1 cellular context compared by ENCODE assay signal in the genomic region with DNA sequence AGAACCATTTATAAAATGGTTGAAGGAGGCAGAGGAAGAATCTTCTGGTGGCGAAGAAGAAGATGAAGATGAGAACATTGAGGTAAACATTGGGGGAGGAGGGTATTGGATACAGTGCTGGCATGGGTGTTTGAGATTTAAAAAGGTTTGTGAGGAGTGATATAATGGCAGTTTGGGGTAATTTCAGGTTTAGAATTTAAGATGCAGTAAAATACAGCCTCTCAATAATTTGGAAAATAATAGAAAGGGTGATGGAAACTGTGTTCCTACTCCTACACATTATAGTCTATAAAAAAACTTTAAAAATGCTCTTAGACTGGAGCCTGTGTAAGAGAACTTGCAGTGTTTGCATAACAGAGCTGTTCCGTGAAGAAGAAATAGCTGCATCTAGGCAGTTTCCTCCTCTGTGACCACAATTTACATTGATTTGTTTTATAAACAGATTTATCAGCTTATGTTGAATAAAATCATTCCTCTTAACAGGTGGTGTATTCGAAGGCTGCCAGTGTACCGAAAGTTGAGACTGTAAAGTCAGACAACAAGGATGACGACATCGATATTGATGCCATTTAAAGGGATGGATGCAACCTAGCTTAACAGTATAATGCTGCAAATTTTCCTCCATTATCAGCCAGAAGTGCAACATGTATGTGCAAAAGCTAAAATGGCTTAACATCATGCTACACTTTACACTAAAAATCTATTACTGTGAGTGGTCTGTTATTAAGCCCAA.
A peak's percentile ranks its signal among the peaks of the same experiment; 100 is the strongest.
TF ChIP-seq lines count a peak whose summit lies in the region.

No MANE protein-coding gene starts in this region.

TF ChIP-seq in HEK293, 187 proteins besides CTCF, POLR2A, EP300 and RAD21 (continued from another document):
- peak; percentile 33; the same call in 1 of the 2 replicates for TF ChIP-seq SCRT2 (tag by site-specific recombination; IDR thresholded peaks at IDR 0.05)
- TF ChIP-seq SCRT1 (tag by site-specific recombination; IDR thresholded peaks at IDR 0.05; ENCODE audit: borderline replicate concordance) = no peak
- no peak for TF ChIP-seq OVOL3 (tag by site-specific recombination; IDR thresholded peaks at IDR 0.05)
- no peak for TF ChIP-seq ZNF133 (tag by site-specific recombination; IDR thresholded peaks at IDR 0.05)
- TF ChIP-seq ZNF654 (tag by site-specific recombination; IDR thresholded peaks at IDR 0.05; ENCODE audit: low read depth) = no peak
- TF ChIP-seq, protein P1, sequence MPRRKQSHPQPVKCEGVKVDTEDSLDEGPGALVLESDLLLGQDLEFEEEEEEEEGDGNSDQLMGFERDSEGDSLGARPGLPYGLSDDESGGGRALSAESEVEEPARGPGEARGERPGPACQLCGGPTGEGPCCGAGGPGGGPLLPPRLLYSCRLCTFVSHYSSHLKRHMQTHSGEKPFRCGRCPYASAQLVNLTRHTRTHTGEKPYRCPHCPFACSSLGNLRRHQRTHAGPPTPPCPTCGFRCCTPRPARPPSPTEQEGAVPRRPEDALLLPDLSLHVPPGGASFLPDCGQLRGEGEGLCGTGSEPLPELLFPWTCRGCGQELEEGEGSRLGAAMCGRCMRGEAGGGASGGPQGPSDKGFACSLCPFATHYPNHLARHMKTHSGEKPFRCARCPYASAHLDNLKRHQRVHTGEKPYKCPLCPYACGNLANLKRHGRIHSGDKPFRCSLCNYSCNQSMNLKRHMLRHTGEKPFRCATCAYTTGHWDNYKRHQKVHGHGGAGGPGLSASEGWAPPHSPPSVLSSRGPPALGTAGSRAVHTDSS (tag by site-specific recombination; IDR thresholded peaks at IDR 0.05) = peak; percentile 83
- no peak for TF ChIP-seq ZIC2 (tag by site-specific recombination; IDR thresholded peaks at IDR 0.05)
- TF ChIP-seq, protein P2, sequence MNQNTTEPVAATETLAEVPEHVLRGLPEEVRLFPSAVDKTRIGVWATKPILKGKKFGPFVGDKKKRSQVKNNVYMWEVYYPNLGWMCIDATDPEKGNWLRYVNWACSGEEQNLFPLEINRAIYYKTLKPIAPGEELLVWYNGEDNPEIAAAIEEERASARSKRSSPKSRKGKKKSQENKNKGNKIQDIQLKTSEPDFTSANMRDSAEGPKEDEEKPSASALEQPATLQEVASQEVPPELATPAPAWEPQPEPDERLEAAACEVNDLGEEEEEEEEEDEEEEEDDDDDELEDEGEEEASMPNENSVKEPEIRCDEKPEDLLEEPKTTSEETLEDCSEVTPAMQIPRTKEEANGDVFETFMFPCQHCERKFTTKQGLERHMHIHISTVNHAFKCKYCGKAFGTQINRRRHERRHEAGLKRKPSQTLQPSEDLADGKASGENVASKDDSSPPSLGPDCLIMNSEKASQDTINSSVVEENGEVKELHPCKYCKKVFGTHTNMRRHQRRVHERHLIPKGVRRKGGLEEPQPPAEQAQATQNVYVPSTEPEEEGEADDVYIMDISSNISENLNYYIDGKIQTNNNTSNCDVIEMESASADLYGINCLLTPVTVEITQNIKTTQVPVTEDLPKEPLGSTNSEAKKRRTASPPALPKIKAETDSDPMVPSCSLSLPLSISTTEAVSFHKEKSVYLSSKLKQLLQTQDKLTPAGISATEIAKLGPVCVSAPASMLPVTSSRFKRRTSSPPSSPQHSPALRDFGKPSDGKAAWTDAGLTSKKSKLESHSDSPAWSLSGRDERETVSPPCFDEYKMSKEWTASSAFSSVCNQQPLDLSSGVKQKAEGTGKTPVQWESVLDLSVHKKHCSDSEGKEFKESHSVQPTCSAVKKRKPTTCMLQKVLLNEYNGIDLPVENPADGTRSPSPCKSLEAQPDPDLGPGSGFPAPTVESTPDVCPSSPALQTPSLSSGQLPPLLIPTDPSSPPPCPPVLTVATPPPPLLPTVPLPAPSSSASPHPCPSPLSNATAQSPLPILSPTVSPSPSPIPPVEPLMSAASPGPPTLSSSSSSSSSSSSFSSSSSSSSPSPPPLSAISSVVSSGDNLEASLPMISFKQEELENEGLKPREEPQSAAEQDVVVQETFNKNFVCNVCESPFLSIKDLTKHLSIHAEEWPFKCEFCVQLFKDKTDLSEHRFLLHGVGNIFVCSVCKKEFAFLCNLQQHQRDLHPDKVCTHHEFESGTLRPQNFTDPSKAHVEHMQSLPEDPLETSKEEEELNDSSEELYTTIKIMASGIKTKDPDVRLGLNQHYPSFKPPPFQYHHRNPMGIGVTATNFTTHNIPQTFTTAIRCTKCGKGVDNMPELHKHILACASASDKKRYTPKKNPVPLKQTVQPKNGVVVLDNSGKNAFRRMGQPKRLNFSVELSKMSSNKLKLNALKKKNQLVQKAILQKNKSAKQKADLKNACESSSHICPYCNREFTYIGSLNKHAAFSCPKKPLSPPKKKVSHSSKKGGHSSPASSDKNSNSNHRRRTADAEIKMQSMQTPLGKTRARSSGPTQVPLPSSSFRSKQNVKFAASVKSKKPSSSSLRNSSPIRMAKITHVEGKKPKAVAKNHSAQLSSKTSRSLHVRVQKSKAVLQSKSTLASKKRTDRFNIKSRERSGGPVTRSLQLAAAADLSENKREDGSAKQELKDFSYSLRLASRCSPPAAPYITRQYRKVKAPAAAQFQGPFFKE (tag by site-specific recombination; IDR thresholded peaks at IDR 0.05; ENCODE audit: borderline replicate concordance) = no peak
- no peak for TF ChIP-seq EGR2 (tag by site-specific recombination; IDR thresholded peaks at IDR 0.05; ENCODE audit: low read depth)
- no peak for TF ChIP-seq ZNF19 (tag by site-specific recombination; IDR thresholded peaks at IDR 0.05; ENCODE audit: low read depth)
- no peak for TF ChIP-seq ZFHX2 (tag by site-specific recombination; conservative IDR thresholded peaks at IDR 0.05)
- TF ChIP-seq ZNF146 (tag by site-specific recombination; IDR thresholded peaks at IDR 0.05) = no peak
